ENCODE assay signal across 8 cellular contexts in the genomic region with DNA sequence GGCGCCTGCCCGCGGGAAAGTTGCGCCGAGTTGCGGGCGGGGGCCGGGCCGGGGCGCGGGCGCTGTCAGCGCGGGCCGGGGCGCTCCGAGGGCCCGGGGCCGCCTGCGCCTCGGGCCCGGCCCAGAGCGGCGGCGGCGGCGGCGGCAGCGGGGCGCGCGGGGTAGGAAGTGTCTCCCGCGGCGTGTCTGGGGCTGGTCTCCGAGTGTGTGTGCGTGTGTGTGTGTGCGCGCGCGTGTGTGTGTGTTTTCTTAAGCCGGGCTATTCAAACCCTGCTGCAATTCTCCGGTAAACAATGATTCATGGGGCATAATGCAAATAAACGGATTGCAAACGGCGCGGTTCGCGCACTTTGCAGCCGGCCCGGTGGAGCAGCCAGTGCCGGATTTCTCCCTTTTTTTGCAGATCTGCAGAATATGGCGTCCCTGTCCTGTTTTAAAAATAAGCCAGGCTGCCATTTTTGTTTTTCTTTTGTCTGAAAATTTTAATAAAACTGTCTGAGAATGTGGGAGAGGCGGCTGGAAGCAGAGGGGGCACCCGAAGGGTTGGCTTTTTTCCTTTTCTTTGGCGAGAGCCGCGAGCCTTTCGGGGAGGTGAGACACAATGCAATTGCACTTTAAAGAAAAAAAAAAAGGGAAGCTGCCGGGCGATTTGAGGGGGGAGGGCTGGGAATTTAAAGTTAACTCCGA. TPM values are rescaled to one million over a fixed set of nuclear protein-coding genes. Genes with fewer than 3 reads are reported as not detected.
DNase-seq lines count a peak whose midpoint lies in the region; ATAC-seq, FAIRE-seq and TF ChIP-seq lines count a peak whose summit lies in the region.

No MANE protein-coding gene starts in this region.

- H2AFZ ChIP-seq in SU-DHL-6 (ENCODE audit: low read depth, low read length, severe bottlenecking) (peak overlapping the region; percentile 59), parathyroid adenoma (peak overlapping the region; percentile 51)

- no peak for FAIRE-seq in GM19239 (lab: Jason Lieb, UNC)
- no peak for FAIRE-seq in urothelium cell line (lab: Jason Lieb, UNC)

- ATAC-seq in heart left ventricle: peak in 3 of 4 donors; percentile 21 to 50 (median 40)

- H3K9ac ChIP-seq in SU-DHL-6 (ENCODE audit: low read length): peak overlapping the region; percentile 37
- H3K9ac ChIP-seq in parathyroid adenoma: no peak overlapping the region

- no peaks in the 10 kb centered on the region for H3K36me3 ChIP-seq in SU-DHL-6 (ENCODE audit: low read length)
- H3K36me3 ChIP-seq in adrenal gland (replicated peaks in 1 of 2): no peaks in the 10 kb centered on the region
- H3K36me3 ChIP-seq in heart left ventricle: no peaks in the 10 kb centered on the region
- no peaks in the 10 kb centered on the region for H3K36me3 ChIP-seq in parathyroid adenoma (ENCODE audit: control insufficient read depth, insufficient read depth, low read length)

- H3K4me1 ChIP-seq in adrenal gland (replicated peaks in 1 of 2): peaks cover 23 to 46% of the 10 kb centered on the region in 2 donors
- peaks cover 18 to 56% (median 44%) of the 10 kb centered on the region in 12 donors for H3K4me1 ChIP-seq in heart left ventricle
- H3K4me1 ChIP-seq in parathyroid adenoma: peaks cover 9% of the 10 kb centered on the region

- H3K9me3 ChIP-seq in SU-DHL-6 (ENCODE audit: insufficient read depth, low read length) (no peaks in the 10 kb centered on the region), adrenal gland (replicated peaks in 1 of 3) (no peaks in the 10 kb centered on the region), heart left ventricle (no peaks in the 10 kb centered on the region), parathyroid adenoma (ENCODE audit: control insufficient read depth, low read length) (no peaks in the 10 kb centered on the region)

- H4K20me1 ChIP-seq in SU-DHL-6 (ENCODE audit: low read depth, low read length): no peaks in the 10 kb centered on the region

- no peak for TF ChIP-seq POLR2A in adrenal gland (IDR thresholded peaks at IDR 0.05)
- TF ChIP-seq POLR2A in heart left ventricle (IDR thresholded peaks at IDR 0.05): no peak

- H3K9me2 ChIP-seq in SU-DHL-6 (replicated peaks; ENCODE audit: insufficient read depth, low read length): no peaks in the 10 kb centered on the region

- no peaks in the 10 kb centered on the region for H3K79me2 ChIP-seq in SU-DHL-6 (ENCODE audit: insufficient read depth, low read length)
- peaks cover 19% of the 10 kb centered on the region for H3K79me2 ChIP-seq in parathyroid adenoma

- H3K4me2 ChIP-seq in SU-DHL-6 (ENCODE audit: low read depth, low read length, poor library complexity, severe bottlenecking): peak overlapping the region; percentile 58
- peak overlapping the region; percentile 95 for H3K4me2 ChIP-seq in parathyroid adenoma (ENCODE audit: low read length)

- H3K4me3 ChIP-seq in AG09309 (ENCODE audit: control insufficient read depth, low read depth, low read length): peak overlapping the region; percentile 63
- peak overlapping the region; percentile 47 for H3K4me3 ChIP-seq in SU-DHL-6 (ENCODE audit: insufficient read depth, low read length, poor library complexity, severe bottlenecking)
- H3K4me3 ChIP-seq in adrenal gland: peak overlapping the region; percentile 10 to 80 (median 54)
- peak overlapping the region; percentile 35 to 99 (median 80) for H3K4me3 ChIP-seq in heart left ventricle
- H3K4me3 ChIP-seq in parathyroid adenoma (ENCODE audit: low read depth, low read length): peak overlapping the region; percentile 89

- H3K27me3 ChIP-seq in SU-DHL-6 (ENCODE audit: low read length) (no peaks in the 10 kb centered on the region), adrenal gland (no peaks in the 10 kb centered on the region), heart left ventricle (no peaks in the 10 kb centered on the region), parathyroid adenoma (ENCODE audit: control insufficient read depth, insufficient read depth, low read length) (no peaks in the 10 kb centered on the region)

- WGBS in adrenal gland, 4 donors: 0% methylated on average over 23 to 61 of the region's 62 CpGs
- WGBS in heart left ventricle, 4 donors: 0 to 1% (median 0%) methylated on average over 21 to 62 of the region's 62 CpGs

- H3F3A ChIP-seq in SU-DHL-6 (ENCODE audit: insufficient read depth): no peaks in the 10 kb centered on the region

- intact Hi-C loops in adrenal gland (cut with DNase I) (no loop called here), heart left ventricle (cut with DNase I) (loop anchor here in 4 of 10 donors (1.0 to 10.0 kb wide), 6 partner anchors 35 to 122 kb away; a partner anchor contains a TSS)

- no peak for TF ChIP-seq CTCF in AG09309 (IDR thresholded peaks at IDR 0.05; ENCODE audit: control insufficient read depth, insufficient read depth, low read depth, low read length, missing control alignments)
- no peak for TF ChIP-seq CTCF in SU-DHL-6 (IDR thresholded peaks at IDR 0.05; ENCODE audit: insufficient read depth, low read length, poor library complexity, severe bottlenecking)
- no peak for TF ChIP-seq CTCF in adrenal gland (IDR thresholded peaks at IDR 0.05)
- no peak for TF ChIP-seq CTCF in heart left ventricle (IDR thresholded peaks at IDR 0.05)
- TF ChIP-seq CTCF in parathyroid adenoma (IDR thresholded peaks at IDR 0.05): no peak

- DNase-seq in AG09309 (ENCODE audit: low read depth) (no peak), GM19239 (ENCODE audit: insufficient read length, low spot score) (peak; percentile 45), LoVo (ENCODE audit: low spot score) (peak; percentile 56), adrenal gland (peak; percentile 55 to 72 (median 62)), heart left ventricle (peak; percentile 53 to 77 (median 58)), urothelium cell line (ENCODE audit: low spot score) (peak; percentile 54)

- H3K27ac ChIP-seq in SU-DHL-6 (ENCODE audit: low read depth, low read length) (no peak overlapping the region), adrenal gland (peak overlapping the region; percentile 23 to 99 (median 78)), heart left ventricle (peak overlapping the region; percentile 51 to 94 (median 88)), parathyroid adenoma (peak overlapping the region; percentile 73)

RNA-seq across cellular contexts. Expression of a gene that starts 0.6 kb away (rescaled TPM):
- total RNA-seq in adrenal gland (10 to 100 TPM; 16.4 to 36.7 (median 25.6) TPM), heart left ventricle (10 to 100 TPM; 24.9 to 39.7 (median 33.3) TPM)
- polyA plus RNA-seq in adrenal gland (10 to 100 TPM in 2 of 3 donors, 1 to 10 TPM in 1; 7.8 to 37.3 (median 23.9) TPM), heart left ventricle (10 to 100 TPM; 11.1 to 18.8 TPM)
